8 cellular contexts compared by ENCODE assay signal in the genomic region with DNA sequence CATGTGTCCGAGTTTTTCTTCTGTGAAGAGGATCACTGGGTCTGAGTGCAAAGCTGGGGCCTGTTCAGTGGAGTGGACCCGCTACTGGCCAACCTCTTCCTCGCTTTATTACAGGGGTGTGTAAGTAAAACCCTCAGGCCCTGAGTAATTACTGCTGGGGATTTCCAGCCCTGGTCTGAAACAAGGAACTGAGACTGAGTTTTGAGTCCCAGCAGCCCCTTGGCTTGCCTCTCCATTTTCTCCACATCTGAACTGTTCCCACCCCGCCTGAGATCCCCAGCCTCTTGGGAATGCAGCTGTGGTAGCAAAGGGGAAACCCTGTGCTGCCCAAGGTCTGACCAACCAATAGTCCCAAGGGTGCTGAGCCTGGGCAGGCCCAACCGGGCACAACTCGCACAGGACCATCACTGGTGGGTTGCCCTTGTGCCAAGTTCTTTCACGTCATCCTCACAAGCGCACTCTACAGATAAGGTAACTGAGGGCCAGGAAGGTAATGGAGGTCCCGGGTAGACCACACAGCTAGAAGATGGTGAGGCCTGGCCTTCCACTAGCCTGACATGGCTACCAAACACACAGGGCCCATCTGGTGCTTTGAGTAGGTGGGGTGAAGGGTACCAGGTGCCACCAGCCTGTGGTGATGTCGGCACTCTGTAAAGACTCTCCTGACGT. TPM values are rescaled to one million over a fixed set of nuclear protein-coding genes. Genes with fewer than 3 reads are reported as not detected.
DNase-seq lines count a peak whose midpoint lies in the region; ATAC-seq and TF ChIP-seq lines count a peak whose summit lies in the region.

No MANE protein-coding gene starts in this region.

- peak overlapping the region; percentile 89 to 95 for H3K4me3 Mint-ChIP-seq in activated T-cell treated with anti-CD3 and anti-CD28 coated beads, Interleukin-2, amount 50 U/mL, for 72 hours

- no peaks in the 10 kb centered on the region for H3K9me3 Mint-ChIP-seq in activated T-cell treated with anti-CD3 and anti-CD28 coated beads, Interleukin-2, amount 50 U/mL, for 72 hours

- peaks cover 0 to 5% of the 10 kb centered on the region in 2 donors for H3K36me3 Mint-ChIP-seq in activated T-cell treated with anti-CD3 and anti-CD28 coated beads, Interleukin-2, amount 50 U/mL, for 72 hours (ENCODE audit: insufficient read depth in 2 of 2)

- no peaks in the 10 kb centered on the region for H3K9me3 ChIP-seq in mucosa of rectum (ENCODE audit: control insufficient read depth in 2 of 2, low read length in 2 of 2)

- intact Hi-C loops in cardiac septum (cut with DNase I) = loop anchor here (5.0 kb wide), 1 partner anchor 41 kb away; the partner anchor contains the start of gene MED26

- peak overlapping the region; percentile 61 to 90 for H3K27ac ChIP-seq in mucosa of rectum (ENCODE audit: low read depth in 2 of 2, low read length in 2 of 2)

- peak; percentile 38 to 49 for DNase-seq in stimulated activated CD4-positive, alpha-beta T cell treated with anti-CD3 and anti-CD28 coated beads, Interleukin-2, amount 100 ng/mL, for 24 hours
- DNase-seq in stimulated activated CD4-positive, alpha-beta T cell treated with anti-CD3 and anti-CD28 coated beads, Interleukin-4, amount 100 ng/mL, for 1 hour = no peak
- DNase-seq in activated T-cell treated with anti-CD3 and anti-CD28 coated beads, Interleukin-2, amount 50 U/mL, for 72 hours = peak; percentile 67 to 71
- no peak for DNase-seq in cardiac septum (ENCODE audit: low spot score)

- H3K4me3 ChIP-seq in mucosa of rectum (ENCODE audit: low read length in 2 of 2) = peak overlapping the region; percentile 31 to 65

- peak overlapping the region; percentile 93 for H3K27ac Mint-ChIP-seq in activated T-cell treated with anti-CD3 and anti-CD28 coated beads, Interleukin-2, amount 50 U/mL, for 72 hours

- peaks cover 52 to 75% of the 10 kb centered on the region in 2 donors for H3K4me1 ChIP-seq in mucosa of rectum (ENCODE audit: control insufficient read depth in 2 of 2, insufficient read depth in 2 of 2, low read length in 2 of 2)

- peaks cover 0 to 6% of the 10 kb centered on the region in 2 donors for H3K36me3 ChIP-seq in mucosa of rectum (ENCODE audit: control insufficient read depth in 2 of 2, insufficient read depth in 2 of 2, low read length in 2 of 2)

- H3K4me1 Mint-ChIP-seq in activated T-cell treated with anti-CD3 and anti-CD28 coated beads, Interleukin-2, amount 50 U/mL, for 72 hours (ENCODE audit: low read depth) = peaks cover 91% of the 10 kb centered on the region

- H3K27me3 ChIP-seq in mucosa of rectum (ENCODE audit: control insufficient read depth in 2 of 2, insufficient read depth in 2 of 2, low read length in 2 of 2) = no peaks in the 10 kb centered on the region

- H3K27me3 Mint-ChIP-seq in activated T-cell treated with anti-CD3 and anti-CD28 coated beads, Interleukin-2, amount 50 U/mL, for 72 hours (ENCODE audit: low read depth) = no peaks in the 10 kb centered on the region

- ATAC-seq in HG03439 (IDR thresholded peaks at IDR 0.05; ENCODE audit: unreplicated experiment) (peak; percentile 28), SK-N-SH treated with all-trans-retinoic acid at 6 μM for 48 hours (no peak), HG02623 (IDR thresholded peaks at IDR 0.05; ENCODE audit: unreplicated experiment) (no peak)
- peak; percentile 30 to 35 for ATAC-seq in activated T-cell treated with anti-CD3 and anti-CD28 coated beads, Interleukin-2, amount 50 U/mL, for 72 hours (replicated peaks in 1 of 2)

- H3K9ac ChIP-seq in mucosa of rectum (ENCODE audit: low read depth in 1 of 2, low read length in 2 of 2) = peak overlapping the region; percentile 48 to 78

TF ChIP-seq in SK-N-SH treated with all-trans-retinoic acid at 6 μM for 48 hours, 23 proteins besides CTCF, POLR2A, EP300 and RAD21 (continues in another document):
- TF ChIP-seq ESRRG (CRISPR knock-in tag; IDR thresholded peaks at IDR 0.05) (no peak), SNAI2 (CRISPR knock-in tag; IDR thresholded peaks at IDR 0.05) (no peak), ISL1 (CRISPR knock-in tag; IDR thresholded peaks at IDR 0.05) (no peak), GLIS3 (CRISPR knock-in tag; IDR thresholded peaks at IDR 0.05) (no peak), CSDC2 (CRISPR knock-in tag; IDR thresholded peaks at IDR 0.05) (no peak), PPARA (CRISPR knock-in tag; IDR thresholded peaks at IDR 0.05; ENCODE audit: borderline replicate concordance) (no peak), RARB (CRISPR knock-in tag; IDR thresholded peaks at IDR 0.05) (no peak), POU6F1 (CRISPR knock-in tag; IDR thresholded peaks at IDR 0.05; ENCODE audit: borderline replicate concordance, low read depth) (no peak), ZFP30 (CRISPR knock-in tag; IDR thresholded peaks at IDR 0.05) (no peak), BACH2 (CRISPR knock-in tag; IDR thresholded peaks at IDR 0.05; ENCODE audit: borderline replicate concordance) (no peak), TOX (CRISPR knock-in tag; IDR thresholded peaks at IDR 0.05; ENCODE audit: borderline replicate concordance) (no peak), ARNTL (CRISPR knock-in tag; IDR thresholded peaks at IDR 0.05; ENCODE audit: borderline replicate concordance, low read depth) (no peak)
- TF ChIP-seq, protein P1, sequence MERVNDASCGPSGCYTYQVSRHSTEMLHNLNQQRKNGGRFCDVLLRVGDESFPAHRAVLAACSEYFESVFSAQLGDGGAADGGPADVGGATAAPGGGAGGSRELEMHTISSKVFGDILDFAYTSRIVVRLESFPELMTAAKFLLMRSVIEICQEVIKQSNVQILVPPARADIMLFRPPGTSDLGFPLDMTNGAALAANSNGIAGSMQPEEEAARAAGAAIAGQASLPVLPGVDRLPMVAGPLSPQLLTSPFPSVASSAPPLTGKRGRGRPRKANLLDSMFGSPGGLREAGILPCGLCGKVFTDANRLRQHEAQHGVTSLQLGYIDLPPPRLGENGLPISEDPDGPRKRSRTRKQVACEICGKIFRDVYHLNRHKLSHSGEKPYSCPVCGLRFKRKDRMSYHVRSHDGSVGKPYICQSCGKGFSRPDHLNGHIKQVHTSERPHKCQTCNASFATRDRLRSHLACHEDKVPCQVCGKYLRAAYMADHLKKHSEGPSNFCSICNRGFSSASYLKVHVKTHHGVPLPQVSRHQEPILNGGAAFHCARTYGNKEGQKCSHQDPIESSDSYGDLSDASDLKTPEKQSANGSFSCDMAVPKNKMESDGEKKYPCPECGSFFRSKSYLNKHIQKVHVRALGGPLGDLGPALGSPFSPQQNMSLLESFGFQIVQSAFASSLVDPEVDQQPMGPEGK (CRISPR knock-in tag; IDR thresholded peaks at IDR 0.05; ENCODE audit: borderline replicate concordance) = no peak
- TF ChIP-seq, protein P2, sequence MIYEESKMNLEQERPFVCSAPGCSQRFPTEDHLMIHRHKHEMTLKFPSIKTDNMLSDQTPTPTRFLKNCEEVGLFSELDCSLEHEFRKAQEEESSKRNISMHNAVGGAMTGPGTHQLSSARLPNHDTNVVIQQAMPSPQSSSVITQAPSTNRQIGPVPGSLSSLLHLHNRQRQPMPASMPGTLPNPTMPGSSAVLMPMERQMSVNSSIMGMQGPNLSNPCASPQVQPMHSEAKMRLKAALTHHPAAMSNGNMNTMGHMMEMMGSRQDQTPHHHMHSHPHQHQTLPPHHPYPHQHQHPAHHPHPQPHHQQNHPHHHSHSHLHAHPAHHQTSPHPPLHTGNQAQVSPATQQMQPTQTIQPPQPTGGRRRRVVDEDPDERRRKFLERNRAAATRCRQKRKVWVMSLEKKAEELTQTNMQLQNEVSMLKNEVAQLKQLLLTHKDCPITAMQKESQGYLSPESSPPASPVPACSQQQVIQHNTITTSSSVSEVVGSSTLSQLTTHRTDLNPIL (CRISPR knock-in tag; IDR thresholded peaks at IDR 0.05; ENCODE audit: low read depth) = no peak
- TF ChIP-seq, protein P3, sequence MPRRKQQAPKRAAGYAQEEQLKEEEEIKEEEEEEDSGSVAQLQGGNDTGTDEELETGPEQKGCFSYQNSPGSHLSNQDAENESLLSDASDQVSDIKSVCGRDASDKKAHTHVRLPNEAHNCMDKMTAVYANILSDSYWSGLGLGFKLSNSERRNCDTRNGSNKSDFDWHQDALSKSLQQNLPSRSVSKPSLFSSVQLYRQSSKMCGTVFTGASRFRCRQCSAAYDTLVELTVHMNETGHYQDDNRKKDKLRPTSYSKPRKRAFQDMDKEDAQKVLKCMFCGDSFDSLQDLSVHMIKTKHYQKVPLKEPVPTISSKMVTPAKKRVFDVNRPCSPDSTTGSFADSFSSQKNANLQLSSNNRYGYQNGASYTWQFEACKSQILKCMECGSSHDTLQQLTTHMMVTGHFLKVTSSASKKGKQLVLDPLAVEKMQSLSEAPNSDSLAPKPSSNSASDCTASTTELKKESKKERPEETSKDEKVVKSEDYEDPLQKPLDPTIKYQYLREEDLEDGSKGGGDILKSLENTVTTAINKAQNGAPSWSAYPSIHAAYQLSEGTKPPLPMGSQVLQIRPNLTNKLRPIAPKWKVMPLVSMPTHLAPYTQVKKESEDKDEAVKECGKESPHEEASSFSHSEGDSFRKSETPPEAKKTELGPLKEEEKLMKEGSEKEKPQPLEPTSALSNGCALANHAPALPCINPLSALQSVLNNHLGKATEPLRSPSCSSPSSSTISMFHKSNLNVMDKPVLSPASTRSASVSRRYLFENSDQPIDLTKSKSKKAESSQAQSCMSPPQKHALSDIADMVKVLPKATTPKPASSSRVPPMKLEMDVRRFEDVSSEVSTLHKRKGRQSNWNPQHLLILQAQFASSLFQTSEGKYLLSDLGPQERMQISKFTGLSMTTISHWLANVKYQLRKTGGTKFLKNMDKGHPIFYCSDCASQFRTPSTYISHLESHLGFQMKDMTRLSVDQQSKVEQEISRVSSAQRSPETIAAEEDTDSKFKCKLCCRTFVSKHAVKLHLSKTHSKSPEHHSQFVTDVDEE (CRISPR knock-in tag; IDR thresholded peaks at IDR 0.05) = no peak

RNA-seq across cellular contexts. Expression of gene SLC35E1, which starts 13.7 kb away (rescaled TPM):
- total RNA-seq in activated T-cell treated with anti-CD3 and anti-CD28 coated beads, Interleukin-2, amount 50 U/mL, for 72 hours = 10 to 100 TPM; 36.5 to 39.5 TPM
- 26.7 TPM for total RNA-seq in cardiac septum

RNA-seq across cellular contexts. Expression of gene MED26, which starts 42.1 kb away (rescaled TPM):
- 10 to 100 TPM; 18.6 to 20.2 TPM for total RNA-seq in activated T-cell treated with anti-CD3 and anti-CD28 coated beads, Interleukin-2, amount 50 U/mL, for 72 hours
- total RNA-seq in cardiac septum = 4.3 TPM

RNA-seq across cellular contexts. Expression of gene CHERP, which starts 43.7 kb away (rescaled TPM):
- total RNA-seq in activated T-cell treated with anti-CD3 and anti-CD28 coated beads, Interleukin-2, amount 50 U/mL, for 72 hours = 10 to 100 TPM; 54.8 to 59.6 TPM
- 23.7 TPM for total RNA-seq in cardiac septum

Comparison
In these comparisons a context has a peak if more than half of its experiments do, and no peak if none do; other contexts are left out.
1. DNase-seq: peak in stimulated activated CD4-positive, alpha-beta T cell treated with anti-CD3 and anti-CD28 coated beads, Interleukin-2, amount 100 ng/mL, for 24 hours (2 of 2) and activated T-cell treated with anti-CD3 and anti-CD28 coated beads, Interleukin-2, amount 50 U/mL, for 72 hours (2 of 2); none in stimulated activated CD4-positive, alpha-beta T cell treated with anti-CD3 and anti-CD28 coated beads, Interleukin-4, amount 100 ng/mL, for 1 hour (single experiment) and cardiac septum (single experiment).
2. ATAC-seq: peak in HG03439 (single experiment) and activated T-cell treated with anti-CD3 and anti-CD28 coated beads, Interleukin-2, amount 50 U/mL, for 72 hours (2 of 2); none in SK-N-SH treated with all-trans-retinoic acid at 6 μM for 48 hours (single experiment) and HG02623 (single experiment).